In the genomic region with DNA sequence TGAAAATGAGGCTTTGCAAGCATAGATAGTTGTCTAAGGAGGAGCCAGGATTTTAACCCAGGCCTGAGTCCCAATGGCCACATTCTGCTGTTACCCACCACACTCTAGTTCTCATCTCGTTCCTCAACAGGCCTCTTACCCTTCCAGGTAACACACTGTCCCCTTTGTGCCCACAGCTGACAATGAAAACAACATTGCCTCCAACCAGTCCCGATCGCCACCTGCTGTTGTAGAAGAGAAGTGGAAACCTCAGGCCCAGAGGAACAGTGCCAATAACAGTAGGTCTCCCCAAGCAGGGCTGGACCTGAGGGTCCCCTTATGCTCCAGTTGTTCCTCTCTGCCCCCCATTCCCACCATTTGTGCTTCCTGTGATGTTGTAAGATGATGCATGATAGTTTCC, we compare ENCODE assay signal across 12 cellular contexts. TPM values are rescaled to one million over a fixed set of nuclear protein-coding genes. Genes with fewer than 3 reads are reported as not detected.
DNase-seq lines count a peak whose midpoint lies in the region; ATAC-seq and TF ChIP-seq lines count a peak whose summit lies in the region.
"Had no signal": no experiment of that assay in that cellular context is flagged by ENCODE, and none has a peak within 500 bp of the region (broad histone marks: within the 10 kb centered on the region; RNA-seq: fewer than 3 reads in every experiment).

No MANE protein-coding gene starts in this region.

- peaks cover 8% of the 10 kb centered on the region for H3K36me3 ChIP-seq in mammary epithelial cell (ENCODE audit: insufficient read depth, low read length)
- H3K36me3 ChIP-seq in prostate gland = peaks cover 0 to 10% of the 10 kb centered on the region in 2 donors

- ATAC-seq in HG03571 (IDR thresholded peaks at IDR 0.05; ENCODE audit: unreplicated experiment) = no peak
- ATAC-seq: heart left ventricle had no signal

- DNase-seq in ELF-1 (ENCODE audit: low read depth, low spot score) (peak; percentile 36), M059J (ENCODE audit: low read depth) (peak; percentile 19), mammary epithelial cell (no peak), mucosa of gallbladder (ENCODE audit: low spot score) (peak; percentile 14), glomerular visceral epithelial cell (ENCODE audit: extremely low spot score) (no peak), prostate gland (ENCODE audit: low spot score) (no peak), activated T-cell treated with anti-CD3 and anti-CD28 coated beads for 4 hours (no peak)
- DNase-seq: activated gamma-delta T cell treated with Interleukin-2 at 50 U/mL for 16 hours, heart left ventricle had no signal

- H3K9me3 ChIP-seq in mammary epithelial cell (replicated peaks; ENCODE audit: insufficient read depth, low read length) (no peaks in the 10 kb centered on the region), prostate gland (no peaks in the 10 kb centered on the region)

- 52% methylated on average over 3 of the region's 3 CpGs for WGBS in mammary epithelial cell (ENCODE audit: low coverage, missing lambda C conversion rate)
- WGBS in prostate gland = 75% methylated on average over 3 of the region's 3 CpGs

- in situ Hi-C loops in mammary epithelial cell (cut with MboI; ENCODE audit: low sequenced_read_pairs in 2 of 2) = loop anchor here in 1 of 2 donors (10.0 kb wide), 1 partner anchor 313 kb away; no protein-coding TSS in a partner anchor

- peak; percentile 25 to 46 for TF ChIP-seq CTCF in mammary epithelial cell (conservative IDR thresholded peaks at IDR 0.05 in 1 of 2, IDR thresholded peaks at IDR 0.05 in 1 of 2; ENCODE audit: extremely low read depth in 1 of 2, insufficient read depth in 1 of 2, low read depth in 1 of 2, low read length in 2 of 2)
- TF ChIP-seq CTCF in prostate gland (IDR thresholded peaks at IDR 0.05) = no peak

- H3K4me3 ChIP-seq in mammary epithelial cell (replicated peaks in 1 of 3; ENCODE audit: insufficient read depth in 1 of 3, low read depth in 2 of 3, low read length in 3 of 3) (no peak overlapping the region), prostate gland (no peak overlapping the region)
- H3K4me3 ChIP-seq: heart left ventricle, tibial artery had no signal

- H3K9ac ChIP-seq in mammary epithelial cell (ENCODE audit: insufficient read depth, low read length) = no peak overlapping the region

- CTCF ChIA-PET in mammary epithelial cell (lab: Charles Lee; ENCODE audit: low non-redundant PET) = interaction anchor here (0.6 kb wide), 1 partner anchor 310 kb away, joined by 3 read pairs; no protein-coding TSS in a partner anchor

- H4K20me1 ChIP-seq in mammary epithelial cell (ENCODE audit: insufficient read depth, low read length) = no peaks in the 10 kb centered on the region

- no peaks in the 10 kb centered on the region for H3K79me2 ChIP-seq in mammary epithelial cell (ENCODE audit: insufficient read depth, low read length)

- BruUV-seq in mammary epithelial cell (replicated peaks; lab: Mats Ljungman, UMichigan) = no TSS peak

- no peak for TF ChIP-seq POLR2A in prostate gland (IDR thresholded peaks at IDR 0.05)

- intact Hi-C loops in mammary epithelial cell (cut with micrococcal nuclease) (loop anchor here (1.0 kb wide), 3 partner anchors 240 to 365 kb away; no protein-coding TSS in a partner anchor), prostate gland (cut with DNase I) (no loop called here)

- H3K27me3 ChIP-seq in mammary epithelial cell (ENCODE audit: insufficient read depth, low read length) = no peaks in the 10 kb centered on the region
- H3K27me3 ChIP-seq in prostate gland (replicated peaks; ENCODE audit: insufficient read depth) = no peaks in the 10 kb centered on the region
- H3K27me3 ChIP-seq: heart left ventricle, tibial artery had no signal

- H3K27ac ChIP-seq in mammary epithelial cell (ENCODE audit: insufficient read depth, low read depth, low read length) = no peak overlapping the region
- H3K27ac ChIP-seq in prostate gland = no peak overlapping the region
- H3K27ac ChIP-seq: heart left ventricle, tibial artery had no signal

- H3K4me2 ChIP-seq in mammary epithelial cell (ENCODE audit: insufficient read depth, low read depth, low read length) = no peak overlapping the region

- H2AFZ ChIP-seq in mammary epithelial cell (ENCODE audit: low read depth, low read length) = no peak overlapping the region

- peaks cover 9% of the 10 kb centered on the region for H3K4me1 ChIP-seq in mammary epithelial cell (ENCODE audit: insufficient read depth, low read length)
- no peaks in the 10 kb centered on the region for H3K4me1 ChIP-seq in prostate gland (replicated peaks)
- H3K4me1 ChIP-seq: heart left ventricle, tibial artery had no signal

- dilution Hi-C loops in mammary epithelial cell (cut with HindIII; ENCODE audit: low sequenced_read_pairs) = no loop called here

RNA-seq across cellular contexts. Expression of a gene that starts 30.4 kb away (rescaled TPM):
- 0.10 TPM in 1 of 2 replicates, not detected in the other for total RNA-seq in M059J (2014; rRNA removed; shearing (Covaris generic))
- total RNA-seq in mammary epithelial cell (not detected), mucosa of gallbladder (1,366 TPM), prostate gland (1 to 10 TPM in 1 of 2 donors, under 1 TPM in 1; 0.23 to 1.5 TPM)
- polyA plus RNA-seq in mammary epithelial cell = not detected
- not detected for polyA minus RNA-seq in mammary epithelial cell

RNA-seq across cellular contexts. Expression of a gene that starts 51.4 kb away (rescaled TPM):
- total RNA-seq in M059J (2014; rRNA removed; shearing (Covaris generic)) = 0.12 TPM in 1 of 2 replicates, not detected in the other
- total RNA-seq in mammary epithelial cell (1 to 10 TPM; 1.6 to 2.3 TPM), mucosa of gallbladder (212 TPM), prostate gland (10 to 100 TPM in 1 of 2 donors, 1 to 10 TPM in 1; 8.4 to 21.5 TPM)
- polyA plus RNA-seq in mammary epithelial cell = 0.99 TPM
- not detected for polyA minus RNA-seq in mammary epithelial cell
- total RNA-seq: skeletal muscle tissue had no signal

Comparison
In these comparisons a context has a peak if more than half of its experiments do, and no peak if none do; other contexts are left out.
1. DNase-seq: peak in ELF-1 (single experiment), M059J (single experiment) and mucosa of gallbladder (single experiment); none in mammary epithelial cell (single experiment), glomerular visceral epithelial cell (single experiment), prostate gland (single experiment) and activated T-cell treated with anti-CD3 and anti-CD28 coated beads for 4 hours (single experiment).
2. CTCF ChIP-seq: peak in mammary epithelial cell (2 of 2); none in prostate gland (0 of 4).
3. RNA of a gene that starts 30.4 kb away (total RNA-seq): 1,366 TPM in mucosa of gallbladder (single experiment); 0.23 to 1.5 TPM in prostate gland, 0.10 TPM in M059J and not detected in mammary epithelial cell; every median in the first group is over 100 times any median in the second.